In the genomic region with DNA sequence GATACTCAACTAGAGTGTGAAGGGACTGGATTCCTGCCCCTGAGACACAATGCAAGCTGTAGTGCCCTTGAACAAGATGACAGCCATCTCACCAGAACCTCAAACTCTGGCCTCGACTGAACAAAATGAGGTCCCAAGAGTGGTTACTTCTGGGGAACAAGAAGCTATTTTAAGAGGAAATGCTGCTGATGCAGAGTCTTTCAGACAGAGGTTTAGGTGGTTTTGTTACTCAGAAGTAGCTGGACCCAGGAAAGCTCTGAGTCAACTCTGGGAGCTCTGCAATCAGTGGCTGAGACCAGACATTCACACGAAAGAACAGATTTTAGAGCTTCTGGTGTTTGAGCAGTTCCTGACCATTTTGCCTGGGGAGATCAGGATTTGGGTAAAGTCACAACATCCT, we compare ENCODE assay signal across 21 cellular contexts. TPM values are rescaled to one million over a fixed set of nuclear protein-coding genes. Genes with fewer than 3 reads are reported as not detected.
A peak's percentile ranks its signal among the peaks of the same experiment; 100 is the strongest.
DNase-seq lines count a peak whose midpoint lies in the region; ATAC-seq, FAIRE-seq and TF ChIP-seq lines count a peak whose summit lies in the region.
"Had no signal": no experiment of that assay in that cellular context is flagged by ENCODE, and none has a peak within 500 bp of the region (broad histone marks: within the 10 kb centered on the region; RNA-seq: fewer than 3 reads in every experiment).

No MANE protein-coding gene starts in this region.

- in situ Hi-C loops in GM23248 (cut with MboI): no loop called here

- no peaks in the 10 kb centered on the region for H3K9me3 ChIP-seq in GM23248 (ENCODE audit: low read depth)
- no peaks in the 10 kb centered on the region for H3K9me3 ChIP-seq in iPS-20b (ENCODE audit: insufficient read depth, low read depth, low read length)
- H3K9me3 ChIP-seq: lower lobe of right lung had no signal

- no peaks in the 10 kb centered on the region for H3K9me2 ChIP-seq in GM23248 (ENCODE audit: insufficient read depth)

- no peaks in the 10 kb centered on the region for H4K20me1 ChIP-seq in GM23248 (ENCODE audit: insufficient read depth)

- DNase-seq in AG10803 (ENCODE audit: low read depth): peak; percentile 18
- peak; percentile 47 for DNase-seq in GM23248
- no peak for DNase-seq in WTC11 (ENCODE audit: low spot score)
- DNase-seq in AG08396 (ENCODE audit: low spot score): no peak
- DNase-seq in NCI-H345 (lab: John Stamatoyannopoulos, UW): no peak
- no peak for DNase-seq in frontal cortex (ENCODE audit: low spot score in 2 of 2)
- DNase-seq: Caco-2; effector memory CD8-positive, alpha-beta T cell; EL; immature natural killer cell; lower lobe of right lung; NCI-H1436; OCI-M1; retina; SHP77; WERI-Rb-1 had no signal

- no peaks in the 10 kb centered on the region for H3K9me3 Mint-ChIP-seq in WTC11
- H3K9me3 Mint-ChIP-seq: effector memory CD8-positive, alpha-beta T cell; immature natural killer cell had no signal

- TF ChIP-seq CTCF in AG10803 (conservative IDR thresholded peaks at IDR 0.05; ENCODE audit: low read length) (no peak), WTC11 (IDR thresholded peaks at IDR 0.05) (no peak)

- H3F3A ChIP-seq in GM23248 (ENCODE audit: insufficient read depth): peaks cover 6% of the 10 kb centered on the region

- H3K36me3 ChIP-seq in GM23248 (ENCODE audit: low read depth) (no peaks in the 10 kb centered on the region), iPS-20b (ENCODE audit: insufficient read depth, low read depth, low read length) (peaks cover 41% of the 10 kb centered on the region)
- H3K36me3 ChIP-seq: lower lobe of right lung had no signal

- peak overlapping the region; percentile 15 for H3K4me3 Mint-ChIP-seq in WTC11
- H3K4me3 Mint-ChIP-seq: B cell; effector memory CD8-positive, alpha-beta T cell had no signal

- no peak overlapping the region for H3K27ac ChIP-seq in GM23248
- peak overlapping the region; percentile 21 for H3K27ac ChIP-seq in iPS-20b (ENCODE audit: low read length)
- H3K27ac ChIP-seq: lower lobe of right lung, tibial nerve, WERI-Rb-1 had no signal

- H3K27me3 Mint-ChIP-seq in WTC11 (ENCODE audit: low read depth): peaks cover 6% of the 10 kb centered on the region; the same call in 1 of the 2 replicates

- H3K4me1 Mint-ChIP-seq in WTC11: peaks cover 72% of the 10 kb centered on the region

- no peaks in the 10 kb centered on the region for H3K79me2 ChIP-seq in GM23248 (ENCODE audit: insufficient read depth)

- peak overlapping the region; percentile 98 for H3K27ac Mint-ChIP-seq in WTC11
- H3K27ac Mint-ChIP-seq: B cell; effector memory CD8-positive, alpha-beta T cell had no signal

- no peak for FAIRE-seq in frontal cortex (lab: Jason Lieb, UNC)

- no peak overlapping the region for H3K9ac ChIP-seq in GM23248
- peak overlapping the region; percentile 60; the same call in 1 of the 2 replicates for H3K9ac ChIP-seq in iPS-20b (ENCODE audit: low read depth, low read length)

- no peak overlapping the region for H3K4me2 ChIP-seq in GM23248 (ENCODE audit: unreplicated experiment)

- peaks cover 22% of the 10 kb centered on the region for H3K36me3 Mint-ChIP-seq in WTC11

- H2AFZ ChIP-seq in GM23248: no peak overlapping the region

- CTCF ChIA-PET in WTC11 (lab: Charles Lee): no interaction called here

- WGBS in GM23248 (ENCODE audit: low coverage in 1 of 2, low lambda C conversion rate in 2 of 2, missing lambda C conversion rate in 2 of 2), 2 experiments: 79% methylated on average over 2 of the region's 2 CpGs

- POLR2A ChIA-PET in WTC11 (lab: Charles Lee): interaction anchor here (0.6 kb wide), 1 partner anchor 45 kb away, joined by 5 read pairs; no protein-coding TSS in a partner anchor

- H3K27me3 ChIP-seq in GM23248 (replicated peaks; ENCODE audit: insufficient read depth) (no peaks in the 10 kb centered on the region), iPS-20b (ENCODE audit: insufficient read depth, low read length) (no peaks in the 10 kb centered on the region)
- H3K27me3 ChIP-seq: tibial nerve had no signal

- ATAC-seq in WTC11 (no peak), HG03342 (IDR thresholded peaks at IDR 0.05; ENCODE audit: unreplicated experiment) (no peak)
- ATAC-seq: effector memory CD8-positive, alpha-beta T cell; lower lobe of right lung had no signal

- H3K4me3 ChIP-seq in AG10803 (ENCODE audit: low read length) (no peak overlapping the region), GM23248 (no peak overlapping the region), iPS-20b (ENCODE audit: low read length) (peak overlapping the region; percentile 27; the same call in 1 of the 2 replicates)
- H3K4me3 ChIP-seq: lower lobe of right lung, tibial nerve had no signal

- H3K4me1 ChIP-seq in GM23248 (ENCODE audit: insufficient read depth) (no peaks in the 10 kb centered on the region), iPS-20b (ENCODE audit: insufficient read depth, low read length) (peaks cover 43% of the 10 kb centered on the region)
- H3K4me1 ChIP-seq: Caco-2 had no signal

TF ChIP-seq in WTC11, 78 proteins besides CTCF, POLR2A, EP300 and RAD21 (continues in another document):
- no peak for TF ChIP-seq MAX (CRISPR knock-in tag; IDR thresholded peaks at IDR 0.05)
- TF ChIP-seq, protein P1, sequence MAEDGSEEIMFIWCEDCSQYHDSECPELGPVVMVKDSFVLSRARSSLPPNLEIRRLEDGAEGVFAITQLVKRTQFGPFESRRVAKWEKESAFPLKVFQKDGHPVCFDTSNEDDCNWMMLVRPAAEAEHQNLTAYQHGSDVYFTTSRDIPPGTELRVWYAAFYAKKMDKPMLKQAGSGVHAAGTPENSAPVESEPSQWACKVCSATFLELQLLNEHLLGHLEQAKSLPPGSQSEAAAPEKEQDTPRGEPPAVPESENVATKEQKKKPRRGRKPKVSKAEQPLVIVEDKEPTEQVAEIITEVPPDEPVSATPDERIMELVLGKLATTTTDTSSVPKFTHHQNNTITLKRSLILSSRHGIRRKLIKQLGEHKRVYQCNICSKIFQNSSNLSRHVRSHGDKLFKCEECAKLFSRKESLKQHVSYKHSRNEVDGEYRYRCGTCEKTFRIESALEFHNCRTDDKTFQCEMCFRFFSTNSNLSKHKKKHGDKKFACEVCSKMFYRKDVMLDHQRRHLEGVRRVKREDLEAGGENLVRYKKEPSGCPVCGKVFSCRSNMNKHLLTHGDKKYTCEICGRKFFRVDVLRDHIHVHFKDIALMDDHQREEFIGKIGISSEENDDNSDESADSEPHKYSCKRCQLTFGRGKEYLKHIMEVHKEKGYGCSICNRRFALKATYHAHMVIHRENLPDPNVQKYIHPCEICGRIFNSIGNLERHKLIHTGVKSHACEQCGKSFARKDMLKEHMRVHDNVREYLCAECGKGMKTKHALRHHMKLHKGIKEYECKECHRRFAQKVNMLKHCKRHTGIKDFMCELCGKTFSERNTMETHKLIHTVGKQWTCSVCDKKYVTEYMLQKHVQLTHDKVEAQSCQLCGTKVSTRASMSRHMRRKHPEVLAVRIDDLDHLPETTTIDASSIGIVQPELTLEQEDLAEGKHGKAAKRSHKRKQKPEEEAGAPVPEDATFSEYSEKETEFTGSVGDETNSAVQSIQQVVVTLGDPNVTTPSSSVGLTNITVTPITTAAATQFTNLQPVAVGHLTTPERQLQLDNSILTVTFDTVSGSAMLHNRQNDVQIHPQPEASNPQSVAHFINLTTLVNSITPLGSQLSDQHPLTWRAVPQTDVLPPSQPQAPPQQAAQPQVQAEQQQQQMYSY (CRISPR knock-in tag; IDR thresholded peaks at IDR 0.05): no peak
- no peak for TF ChIP-seq GABPB1 (CRISPR knock-in tag; IDR thresholded peaks at IDR 0.05)
- no peak for TF ChIP-seq FOXJ3 (CRISPR knock-in tag; IDR thresholded peaks at IDR 0.05; ENCODE audit: borderline replicate concordance)
- TF ChIP-seq JAZF1 (CRISPR knock-in tag; IDR thresholded peaks at IDR 0.05): no peak
- TF ChIP-seq E2F5 (CRISPR knock-in tag; IDR thresholded peaks at IDR 0.05): no peak
- TF ChIP-seq RELA (CRISPR knock-in tag; IDR thresholded peaks at IDR 0.05; ENCODE audit: borderline replicate concordance): no peak
- TF ChIP-seq, protein P2, sequence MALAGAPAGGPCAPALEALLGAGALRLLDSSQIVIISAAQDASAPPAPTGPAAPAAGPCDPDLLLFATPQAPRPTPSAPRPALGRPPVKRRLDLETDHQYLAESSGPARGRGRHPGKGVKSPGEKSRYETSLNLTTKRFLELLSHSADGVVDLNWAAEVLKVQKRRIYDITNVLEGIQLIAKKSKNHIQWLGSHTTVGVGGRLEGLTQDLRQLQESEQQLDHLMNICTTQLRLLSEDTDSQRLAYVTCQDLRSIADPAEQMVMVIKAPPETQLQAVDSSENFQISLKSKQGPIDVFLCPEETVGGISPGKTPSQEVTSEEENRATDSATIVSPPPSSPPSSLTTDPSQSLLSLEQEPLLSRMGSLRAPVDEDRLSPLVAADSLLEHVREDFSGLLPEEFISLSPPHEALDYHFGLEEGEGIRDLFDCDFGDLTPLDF (CRISPR knock-in tag; IDR thresholded peaks at IDR 0.05): no peak

RNA-seq across cellular contexts. Expression of gene ZNF483, which starts 2.4 kb away (rescaled TPM):
- total RNA-seq in GM23248 (2014; rRNA removed; shearing (Covaris generic)): 0.25 and 0.32 TPM in 2 replicates
- polyA plus RNA-seq in GM23248 (2016; fragmentation: Nextera tagmentation; extraction: Ambion mirVana): 0.18 and 0.49 TPM in 2 replicates
- total RNA-seq in WTC11 (2021) (65.9 to 77.4 TPM (median 68.7 TPM) in 3 replicates), frontal cortex (37.1 TPM)
- total RNA-seq: Caco-2, HT1080 had no signal

RNA-seq across cellular contexts. Expression of gene ECPAS, which starts 43.2 kb away (rescaled TPM):
- total RNA-seq in GM23248 (2014; rRNA removed; shearing (Covaris generic)): 51.1 and 65.3 TPM in 2 replicates
- polyA plus RNA-seq in GM23248 (2016; fragmentation: Nextera tagmentation; extraction: Ambion mirVana): 32.0 and 32.9 TPM in 2 replicates
- total RNA-seq in WTC11 (2021) (97.5 to 122 TPM (median 103 TPM) in 3 replicates), frontal cortex (95.0 TPM)

Comparison
In these comparisons a context has a peak if more than half of its experiments do, and no peak if none do; other contexts are left out.
1. DNase-seq: peak in AG10803 (single experiment) and GM23248 (single experiment); none in WTC11 (single experiment), AG08396 (single experiment), NCI-H345 (single experiment) and frontal cortex (0 of 2).
2. RNA of gene ZNF483, which starts 2.4 kb away (total RNA-seq): 65.9 to 77.4 TPM in WTC11 and 37.1 TPM in frontal cortex (single experiment); 0.25 to 0.32 TPM in GM23248; every median in the first group is over 10 times any median in the second.